Comparison of ENCODE assay signal across 10 cellular contexts in the genomic region with DNA sequence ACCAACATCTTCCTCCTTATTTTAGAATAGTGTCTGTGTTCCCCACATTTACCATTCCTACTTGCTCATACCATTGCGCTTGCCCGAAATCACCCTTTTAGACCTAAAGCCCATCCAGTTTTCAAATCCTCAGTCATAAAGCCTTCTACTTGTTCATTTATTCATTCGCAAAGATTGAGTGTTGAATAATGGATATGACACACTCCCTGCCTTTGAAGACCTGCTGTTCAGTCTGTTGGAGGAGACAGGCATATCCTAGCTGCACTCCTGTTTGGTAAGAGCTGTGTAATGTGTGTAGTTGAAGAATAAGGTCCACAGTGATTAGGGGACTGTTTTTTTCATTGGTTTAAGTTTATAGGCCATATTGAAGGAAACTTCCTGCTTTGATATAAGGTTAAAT. TPM values are rescaled to one million over a fixed set of nuclear protein-coding genes. Genes with fewer than 3 reads are reported as not detected.
DNase-seq lines count a peak whose midpoint lies in the region; ATAC-seq and TF ChIP-seq lines count a peak whose summit lies in the region.
"Had no signal": no experiment of that assay in that cellular context is flagged by ENCODE, and none has a peak within 500 bp of the region (broad histone marks: within the 10 kb centered on the region; RNA-seq: fewer than 3 reads in every experiment).

No MANE protein-coding gene starts in this region.

- intact Hi-C loops in CD8-positive, alpha-beta T cell (cut with DNase I, micrococcal nuclease) = loop anchor here (5.0 to 10.0 kb wide), 10 partner anchors 184 to 1108 kb away; a partner anchor contains a TSS

- no peak overlapping the region for H3K4me3 ChIP-seq in CD8-positive, alpha-beta T cell (ENCODE audit: low read depth, low read length)
- H3K4me3 ChIP-seq in HL-60 (replicated peaks; ENCODE audit: insufficient read depth, low read length) = peak overlapping the region; percentile 98
- peak overlapping the region; percentile 93 for H3K4me3 ChIP-seq in mesodermal cell (ENCODE audit: extremely low read depth, insufficient read depth, low read length, poor library complexity, severe bottlenecking)

- no peaks in the 10 kb centered on the region for H3K9me3 ChIP-seq in CD8-positive, alpha-beta T cell (ENCODE audit: low read length)
- H3K9me3 ChIP-seq in mesodermal cell (ENCODE audit: control insufficient read depth, low read length) = no peaks in the 10 kb centered on the region
- H3K9me3 ChIP-seq: psoas muscle had no signal

- H3K27ac Mint-ChIP-seq in CD8-positive, alpha-beta T cell = peak overlapping the region; percentile 15
- H3K27ac Mint-ChIP-seq in activated naive CD8-positive, alpha-beta T cell = no peak overlapping the region

- H3K4me1 Mint-ChIP-seq in CD8-positive, alpha-beta T cell (ENCODE audit: low read depth) = peaks cover 38% of the 10 kb centered on the region
- H3K4me1 Mint-ChIP-seq in activated naive CD8-positive, alpha-beta T cell (ENCODE audit: low read depth) = peaks cover 33% of the 10 kb centered on the region

- no peak for TF ChIP-seq CTCF in CD8-positive, alpha-beta T cell (IDR thresholded peaks at IDR 0.05)
- TF ChIP-seq CTCF in HL-60 (IDR thresholded peaks at IDR 0.05; ENCODE audit: insufficient read depth, low read length) (no peak), GM10266 (IDR thresholded peaks at IDR 0.05; ENCODE audit: control insufficient read depth, insufficient read depth, low read depth, missing control alignments) (no peak)

- H3K27me3 ChIP-seq in CD8-positive, alpha-beta T cell (ENCODE audit: insufficient read depth, low read length) = no peaks in the 10 kb centered on the region
- no peaks in the 10 kb centered on the region for H3K27me3 ChIP-seq in HL-60 (ENCODE audit: insufficient read depth, poor library complexity, severe bottlenecking)

- H3K4me3 Mint-ChIP-seq in CD8-positive, alpha-beta T cell = peak overlapping the region; percentile 91
- peak overlapping the region; percentile 96 for H3K4me3 Mint-ChIP-seq in activated naive CD8-positive, alpha-beta T cell

- H3K27ac ChIP-seq in CD8-positive, alpha-beta T cell (ENCODE audit: low read depth, low read length) = no peak overlapping the region
- no peak overlapping the region for H3K27ac ChIP-seq in HL-60 (replicated peaks)
- H3K27ac ChIP-seq in mesodermal cell (ENCODE audit: low read depth, low read length, severe bottlenecking) = no peak overlapping the region
- H3K27ac ChIP-seq: psoas muscle had no signal

- POLR2A ChIA-PET in CD8-positive, alpha-beta T cell (lab: Charles Lee) = interaction anchor here (0.9 kb wide), 1 partner anchor 11 kb away, joined by 3 read pairs; no protein-coding TSS in a partner anchor

- DNase-seq in CD8-positive, alpha-beta T cell = no peak
- DNase-seq in HL-60 (ENCODE audit: low read depth in 1 of 2, low spot score in 1 of 2) (no peak), GM10266 (ENCODE audit: extremely low spot score) (no peak)
- DNase-seq: amygdala, psoas muscle had no signal

- ATAC-seq in CD8-positive, alpha-beta T cell = no peak
- ATAC-seq in HG02852 (IDR thresholded peaks at IDR 0.05; ENCODE audit: unreplicated experiment) (no peak), GM18498 (IDR thresholded peaks at IDR 0.05; ENCODE audit: unreplicated experiment) (no peak), GM18517 (IDR thresholded peaks at IDR 0.05; ENCODE audit: unreplicated experiment) (no peak)
- ATAC-seq: psoas muscle had no signal

- no peaks in the 10 kb centered on the region for H3K9me3 Mint-ChIP-seq in CD8-positive, alpha-beta T cell
- no peaks in the 10 kb centered on the region for H3K9me3 Mint-ChIP-seq in activated naive CD8-positive, alpha-beta T cell (ENCODE audit: low read depth)

- 100% methylated on average over 1 of the region's 3 CpGs; no CpG with 5 or more reads in 1 of the 2 experiments for WGBS in mesodermal cell (ENCODE audit: insufficient coverage in 2 of 2), 2 experiments

- CTCF ChIA-PET in CD8-positive, alpha-beta T cell (lab: Charles Lee) = no interaction called here

- peaks cover 15% of the 10 kb centered on the region for H3K36me3 Mint-ChIP-seq in CD8-positive, alpha-beta T cell
- peaks cover 9% of the 10 kb centered on the region for H3K36me3 Mint-ChIP-seq in activated naive CD8-positive, alpha-beta T cell

- H3K27me3 Mint-ChIP-seq in CD8-positive, alpha-beta T cell (ENCODE audit: low read depth) = no peaks in the 10 kb centered on the region
- H3K27me3 Mint-ChIP-seq in activated naive CD8-positive, alpha-beta T cell = no peaks in the 10 kb centered on the region

- no peaks in the 10 kb centered on the region for H3K36me3 ChIP-seq in CD8-positive, alpha-beta T cell (ENCODE audit: insufficient read depth, low read length)
- peaks cover 16% of the 10 kb centered on the region for H3K36me3 ChIP-seq in mesodermal cell (ENCODE audit: control insufficient read depth, insufficient read depth, low read length)

- H3K4me1 ChIP-seq in CD8-positive, alpha-beta T cell (ENCODE audit: insufficient read depth, low read length) = peaks cover 24% of the 10 kb centered on the region
- peaks cover 9% of the 10 kb centered on the region for H3K4me1 ChIP-seq in mesodermal cell (ENCODE audit: control insufficient read depth, insufficient read depth, low read length, poor library complexity, severe bottlenecking)

RNA-seq across cellular contexts. Expression of a gene that starts 1.7 kb away (rescaled TPM):
- 10 to 100 TPM; 28.0 to 31.1 TPM for total RNA-seq in CD8-positive, alpha-beta T cell
- polyA plus RNA-seq in mesodermal cell (2013, experiment 1 of 2) = 30.0 TPM
- 28.0 TPM for polyA plus RNA-seq in mesodermal cell (2013, experiment 2 of 2)
